8 cellular contexts compared by ENCODE assay signal in the genomic region with DNA sequence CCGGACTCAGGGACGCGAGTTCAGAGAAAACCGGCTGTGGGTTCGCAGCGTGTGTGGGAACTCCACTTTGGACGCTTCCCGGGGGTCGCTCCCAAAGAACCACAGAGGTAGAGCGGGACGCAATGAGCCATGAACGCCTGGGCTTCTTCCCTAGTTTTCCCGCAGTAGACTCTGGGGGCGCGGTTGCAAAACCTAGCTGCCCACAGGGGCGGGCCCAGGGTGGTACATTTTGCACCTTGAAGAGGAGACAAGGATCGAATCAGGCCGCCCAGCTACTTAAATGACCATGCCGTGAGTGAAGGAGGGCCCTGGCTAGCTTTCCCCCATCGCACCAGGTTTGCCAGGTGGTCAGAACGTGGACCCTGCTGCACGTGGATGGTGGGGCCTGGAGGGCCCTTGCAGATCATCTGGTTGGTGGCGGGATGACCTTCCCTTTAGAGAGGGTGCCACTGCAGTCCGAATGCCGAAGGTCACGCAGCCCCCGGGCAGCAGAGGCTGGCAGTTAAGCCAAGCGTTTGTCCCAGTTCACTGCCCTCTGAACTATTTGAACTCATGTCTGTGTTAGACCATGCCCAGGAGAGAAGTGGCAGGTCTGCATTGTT. TPM values are rescaled to one million over a fixed set of nuclear protein-coding genes. Genes with fewer than 3 reads are reported as not detected.
DNase-seq lines count a peak whose midpoint lies in the region; ATAC-seq and TF ChIP-seq lines count a peak whose summit lies in the region.

No MANE protein-coding gene starts in this region.

- no peaks in the 10 kb centered on the region for H3K4me1 Mint-ChIP-seq in T-helper 2 cell treated with Interferon-gamma antibody and Interleukin-4, amounts not matched to agents 5 μg/mL and 100 μg/mL, for 36 hours (ENCODE audit: low read depth)

- no peak overlapping the region for H3K27ac Mint-ChIP-seq in T-helper 2 cell treated with Interferon-gamma antibody and Interleukin-4, amounts not matched to agents 5 μg/mL and 100 μg/mL, for 36 hours

- H3K27ac ChIP-seq in cingulate gyrus (ENCODE audit: low read depth, low read length) (peak overlapping the region; percentile 94), lung (ENCODE audit: low read depth in 1 of 2, low read length in 1 of 2) (peak overlapping the region in 1 of 2 donors; percentile 97), upper lobe of left lung (peak overlapping the region; percentile 81 to 95 (median 88))

- peak overlapping the region; percentile 24 for H3K4me3 Mint-ChIP-seq in T-helper 2 cell treated with Interferon-gamma antibody and Interleukin-4, amounts not matched to agents 5 μg/mL and 100 μg/mL, for 36 hours

- no peaks in the 10 kb centered on the region for H3K27me3 ChIP-seq in lung (ENCODE audit: control insufficient read depth, insufficient read depth)
- peaks cover 0 to 12% (median 2%) of the 10 kb centered on the region in 4 donors for H3K27me3 ChIP-seq in upper lobe of left lung

- H3K9me3 ChIP-seq in lung (ENCODE audit: control insufficient read depth in 2 of 2, insufficient read depth in 1 of 2, low read length in 1 of 2) (no peaks in the 10 kb centered on the region), upper lobe of left lung (no peaks in the 10 kb centered on the region)

- TF ChIP-seq CTCF in lung (IDR thresholded peaks at IDR 0.05; ENCODE audit: control extremely low read depth, extremely low read depth) (no peak), upper lobe of left lung (IDR thresholded peaks at IDR 0.05) (no peak)

- H3K36me3 Mint-ChIP-seq in T-helper 2 cell treated with Interferon-gamma antibody and Interleukin-4, amounts not matched to agents 5 μg/mL and 100 μg/mL, for 36 hours (ENCODE audit: low read depth), result no peaks in the 10 kb centered on the region

- TF ChIP-seq EP300 in upper lobe of left lung (IDR thresholded peaks at IDR 0.05), result no peak

- H3K4me1 ChIP-seq in lung (ENCODE audit: control insufficient read depth in 2 of 2, insufficient read depth in 2 of 2, low read length in 2 of 2) (peaks cover 0 to 2% of the 10 kb centered on the region in 2 donors), upper lobe of left lung (peaks cover 5 to 25% (median 11%) of the 10 kb centered on the region in 4 donors)

- H3K36me3 ChIP-seq in lung (ENCODE audit: control insufficient read depth in 2 of 2, insufficient read depth in 2 of 2, low read length in 2 of 2) (no peaks in the 10 kb centered on the region), upper lobe of left lung (no peaks in the 10 kb centered on the region)

- H3K4me3 ChIP-seq in lung (peak overlapping the region; percentile 74), upper lobe of left lung (peak overlapping the region; percentile 32 to 76 (median 60))

- H3K27me3 Mint-ChIP-seq in T-helper 2 cell treated with Interferon-gamma antibody and Interleukin-4, amounts not matched to agents 5 μg/mL and 100 μg/mL, for 36 hours (ENCODE audit: low read depth), result peaks cover 30% of the 10 kb centered on the region

- H3K9me3 Mint-ChIP-seq in T-helper 2 cell treated with Interferon-gamma antibody and Interleukin-4, amounts not matched to agents 5 μg/mL and 100 μg/mL, for 36 hours, result no peaks in the 10 kb centered on the region

- no peak for DNase-seq in T-helper 2 cell treated with Interferon-gamma antibody and Interleukin-4, amounts not matched to agents 5 μg/mL and 100 μg/mL, for 36 hours (ENCODE audit: low spot score)
- DNase-seq in T-helper 2 cell, result no peak
- peak; percentile 42 for DNase-seq in NCI-H526 treated with DMSO at 0.1 percent for 48 hours (lab: John Stamatoyannopoulos, UW)
- DNase-seq in lung (ENCODE audit: low spot score), result no peak
- DNase-seq in upper lobe of left lung, result peak in 1 of 2 donors; percentile 29
- no peak for DNase-seq in NOMO-1 treated with DMSO at 0.1 percent for 48 hours (lab: John Stamatoyannopoulos, UW; ENCODE audit: unreplicated experiment)
- DNase-seq in NCI-H226, result no peak

- ATAC-seq in lung (ENCODE audit: insufficient read depth, low FRiP score) (no peak), upper lobe of left lung (ENCODE audit: low FRiP score in 2 of 2) (peak in 1 of 2 donors; percentile 25)

- WGBS in lung, 2 donors, result 13 to 18% methylated on average over 28 of the region's 28 CpGs
- WGBS in upper lobe of left lung, 2 donors, result 16 to 43% methylated on average over 10 to 26 of the region's 28 CpGs

- no peak for TF ChIP-seq POLR2A in upper lobe of left lung (IDR thresholded peaks at IDR 0.05)

RNA-seq across cellular contexts. Expression of a gene that starts 0.6 kb away (rescaled TPM):
- total RNA-seq in lung, result 10 to 100 TPM; 14.4 to 28.4 TPM
- 10 to 100 TPM; 14.0 to 19.0 TPM for polyA plus RNA-seq in lung
- total RNA-seq in upper lobe of left lung, result 10 to 100 TPM; 32.3 to 67.9 (median 37.2) TPM
